In genomic region chr19:5571777-5572176, GRCh38 we compare ENCODE assay signal across 26 cellular contexts. TPM values are rescaled to one million over a fixed set of nuclear protein-coding genes. Genes with fewer than 3 reads are reported as not detected.
"Had no signal": no experiment of that assay in that cellular context is flagged by ENCODE, and none has a peak within 500 bp of the region (broad histone marks: within the 10 kb centered on the region; RNA-seq: fewer than 3 reads in every experiment).

No MANE protein-coding gene starts in this region.

- H3K27me3 Mint-ChIP-seq: activated CD4-positive, alpha-beta T cell treated with anti-CD3 and anti-CD28 coated beads, Interleukin-2, amount 10 ng/mL, durations not matched to agents 24 days and 14 days; activated T-helper 17 cell treated with anti-CD3 and anti-CD28 coated beads, Interleukin-2, amount 50 U/mL, for 72 hours had no signal

- H3K4me1 Mint-ChIP-seq: activated CD4-positive, alpha-beta T cell treated with anti-CD3 and anti-CD28 coated beads, Interleukin-2, amount 10 ng/mL, durations not matched to agents 24 days and 14 days; activated T-helper 17 cell treated with anti-CD3 and anti-CD28 coated beads, Interleukin-2, amount 50 U/mL, for 72 hours had no signal

- H3K27ac ChIP-seq: adrenal gland, body of pancreas, breast epithelium had no signal

- H3K36me3 ChIP-seq: adrenal gland, breast epithelium had no signal

- H3K4me3 Mint-ChIP-seq: activated CD4-positive, alpha-beta T cell treated with anti-CD3 and anti-CD28 coated beads, Interleukin-2, amount 10 ng/mL, durations not matched to agents 24 days and 14 days; activated CD8-positive, alpha-beta T cell treated with anti-CD3 and anti-CD28 coated beads for 36 hours; activated T-cell treated with anti-CD3 and anti-CD28 coated beads, Interleukin-2, amount 50 U/mL, for 72 hours; activated T-helper 17 cell treated with anti-CD3 and anti-CD28 coated beads, Interleukin-2, amount 50 U/mL, for 72 hours had no signal

- DNase-seq: activated CD4-positive, alpha-beta T cell treated with anti-CD3 and anti-CD28 coated beads, Interleukin-2, amount 10 ng/mL, durations not matched to agents 24 days and 14 days; activated CD4-positive, alpha-beta T cell treated with anti-CD3 and anti-CD28 coated beads, Interleukin-2, amount 50 U/mL, for 4 hours; activated CD8-positive, alpha-beta T cell treated with anti-CD3 and anti-CD28 coated beads for 36 hours; activated effector memory CD4-positive, alpha-beta T cell treated with anti-CD3 and anti-CD28 coated beads, Interleukin-2, amount 50 U/mL, for 16 hours; activated naive CD4-positive, alpha-beta T cell; activated T-cell treated with anti-CD3 and anti-CD28 coated beads, Interleukin-2, amount 50 U/mL, for 1 hour; activated T-cell treated with anti-CD3 and anti-CD28 coated beads, Interleukin-2, amount 50 U/mL, for 72 hours; adrenal gland; body of pancreas; MM.1S; MV-4-11; NCI-H1092; NCI-H1436 treated with DMSO at 0.1 percent for 48 hours; NCI-H1694 treated with DMSO at 0.1 percent for 48 hours; NCI-H2029; NCI-H345; NCI-H524 treated with DMSO at 0.1 percent for 48 hours; NCI-H748 treated with DMSO at 0.1 percent for 48 hours; NK-92 treated with Interleukin-12 subunit alpha and Interleukin-12 subunit beta, amount 100 ng/mL, for 24 hours; Right ventricle myocardium superior; T1000 had no signal

- H3K36me3 Mint-ChIP-seq: activated naive CD4-positive, alpha-beta T cell treated with anti-CD3 and anti-CD28 coated beads, Interleukin-2, amount 50 U/mL, for 72 hours had no signal

- H3K4me3 ChIP-seq: adrenal gland, body of pancreas, breast epithelium had no signal

- H3K27ac Mint-ChIP-seq: activated CD4-positive, alpha-beta T cell treated with anti-CD3 and anti-CD28 coated beads, Interleukin-2, amount 10 ng/mL, durations not matched to agents 24 days and 14 days; activated CD8-positive, alpha-beta T cell treated with anti-CD3 and anti-CD28 coated beads for 36 hours; activated naive CD4-positive, alpha-beta T cell treated with anti-CD3 and anti-CD28 coated beads, Interleukin-2, amount 50 U/mL, for 72 hours; activated T-cell treated with anti-CD3 and anti-CD28 coated beads, Interleukin-2, amount 50 U/mL, for 72 hours; activated T-helper 17 cell treated with anti-CD3 and anti-CD28 coated beads, Interleukin-2, amount 50 U/mL, for 72 hours had no signal

- ATAC-seq: activated CD8-positive, alpha-beta T cell treated with anti-CD3 and anti-CD28 coated beads for 36 hours; activated naive CD4-positive, alpha-beta T cell treated with anti-CD3 and anti-CD28 coated beads, Interleukin-2, amount 50 U/mL, for 72 hours; activated T-cell treated with anti-CD3 and anti-CD28 coated beads, Interleukin-2, amount 50 U/mL, for 72 hours; activated T-helper 17 cell treated with anti-CD3 and anti-CD28 coated beads, Interleukin-2, amount 50 U/mL, for 72 hours; body of pancreas had no signal

- H3K4me1 ChIP-seq: adrenal gland, body of pancreas, breast epithelium had no signal

- H3K9me3 Mint-ChIP-seq: activated CD4-positive, alpha-beta T cell treated with anti-CD3 and anti-CD28 coated beads, Interleukin-2, amount 10 ng/mL, durations not matched to agents 24 days and 14 days; activated CD8-positive, alpha-beta T cell treated with anti-CD3 and anti-CD28 coated beads for 36 hours; activated naive CD4-positive, alpha-beta T cell treated with anti-CD3 and anti-CD28 coated beads, Interleukin-2, amount 50 U/mL, for 72 hours; activated T-cell treated with anti-CD3 and anti-CD28 coated beads, Interleukin-2, amount 50 U/mL, for 72 hours; activated T-helper 17 cell treated with anti-CD3 and anti-CD28 coated beads, Interleukin-2, amount 50 U/mL, for 72 hours had no signal

- H3K9me3 ChIP-seq: adrenal gland, body of pancreas, breast epithelium had no signal

RNA-seq across cellular contexts. Expression of gene TINCR, which starts 4.0 kb away (rescaled TPM):
- total RNA-seq: LHCN-M2, NCI-H460, Right ventricle myocardium superior had no signal
